ENCODE assay signal across 9 cellular contexts in the genomic region with DNA sequence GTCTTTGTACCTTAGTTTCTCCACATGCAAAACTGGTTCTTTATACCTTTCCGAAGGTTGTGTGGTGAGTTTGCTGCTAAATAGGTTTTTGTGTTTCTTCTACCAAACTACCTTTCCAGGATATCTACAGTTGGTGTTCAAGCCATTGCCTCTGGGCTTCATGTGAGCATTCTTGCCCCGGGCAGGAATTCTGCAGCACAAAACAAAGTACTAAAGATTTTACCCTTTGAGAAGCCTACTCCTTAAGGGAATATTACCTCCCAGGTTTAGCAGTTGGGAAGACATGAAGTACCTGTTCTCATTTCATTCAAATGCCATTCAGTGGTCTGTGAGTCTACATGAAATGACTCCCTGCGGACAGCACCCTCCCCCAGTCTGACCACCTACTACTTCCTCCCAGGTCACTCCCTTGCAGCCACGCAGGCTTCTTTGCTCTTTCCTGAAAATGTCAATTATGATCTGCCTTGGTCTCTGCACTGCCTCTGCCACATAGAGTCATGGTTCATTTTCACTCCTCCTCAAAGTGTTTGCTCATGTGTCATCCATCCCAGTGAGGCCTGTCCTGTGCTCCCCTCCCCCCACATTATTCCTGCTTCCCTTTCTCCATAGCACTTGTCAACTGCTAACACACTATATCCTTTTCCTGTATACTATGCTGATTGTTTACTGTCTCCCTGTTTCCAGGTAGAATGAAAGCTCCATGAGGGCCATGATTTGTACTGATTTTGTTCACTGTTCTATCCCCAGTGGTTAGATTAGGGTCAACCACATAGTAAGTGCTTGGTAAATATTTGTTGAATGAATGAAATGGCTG. TPM values are rescaled to one million over a fixed set of nuclear protein-coding genes. Genes with fewer than 3 reads are reported as not detected.
DNase-seq lines count a peak whose midpoint lies in the region; ATAC-seq and TF ChIP-seq lines count a peak whose summit lies in the region.
"Had no signal": no experiment of that assay in that cellular context is flagged by ENCODE, and none has a peak within 500 bp of the region (broad histone marks: within the 10 kb centered on the region; RNA-seq: fewer than 3 reads in every experiment).

No MANE protein-coding gene starts in this region.

- peaks cover 13% of the 10 kb centered on the region for H3K36me3 Mint-ChIP-seq in activated naive CD8-positive, alpha-beta T cell

- no peaks in the 10 kb centered on the region for H3K27me3 Mint-ChIP-seq in activated naive CD8-positive, alpha-beta T cell

- WGBS in HUES64, result 51% methylated on average over 3 of the region's 4 CpGs

- H3K27ac ChIP-seq in HUES64 (ENCODE audit: low read depth, low read length) (peak overlapping the region; percentile 47; the same call in 1 of the 2 replicates), neutrophil (peak overlapping the region; percentile 61)
- H3K27ac ChIP-seq: pancreas had no signal

- peak; percentile 65 for DNase-seq in EL
- DNase-seq in NOMO-1 treated with DMSO at 0.1 percent for 48 hours (lab: John Stamatoyannopoulos, UW; ENCODE audit: unreplicated experiment), result no peak
- DNase-seq in cerebellar nuclear complex (lab: John Stamatoyannopoulos, UW), result no peak
- DNase-seq: pancreas had no signal

- no peaks in the 10 kb centered on the region for H3K9me3 ChIP-seq in HUES64 (ENCODE audit: insufficient read depth, low read depth, low read length)
- H3K9me3 ChIP-seq in neutrophil, result no peaks in the 10 kb centered on the region
- H3K9me3 ChIP-seq: pancreas had no signal

- H3K4me1 ChIP-seq in HUES64 (ENCODE audit: insufficient read depth, low read length), result peaks cover 20% of the 10 kb centered on the region
- H3K4me1 ChIP-seq in neutrophil (ENCODE audit: control insufficient read depth in 1 of 2, insufficient read depth in 1 of 2, low read depth in 1 of 2, low read length in 1 of 2), result peaks cover 20 to 39% of the 10 kb centered on the region in 2 experiments

- H3K27me3 ChIP-seq in HUES64 (ENCODE audit: insufficient read depth, low read length) (no peaks in the 10 kb centered on the region), neutrophil (no peaks in the 10 kb centered on the region)
- H3K27me3 ChIP-seq: pancreas had no signal

- H3K4me3 Mint-ChIP-seq in activated naive CD8-positive, alpha-beta T cell, result peak overlapping the region; percentile 69

- H3K4me1 Mint-ChIP-seq in activated naive CD8-positive, alpha-beta T cell (ENCODE audit: low read depth), result peaks cover 83% of the 10 kb centered on the region

- no peak for ATAC-seq in GM19463 (IDR thresholded peaks at IDR 0.05; ENCODE audit: unreplicated experiment)
- ATAC-seq: K562, pancreas had no signal

- H3K4me3 ChIP-seq in HUES64 (ENCODE audit: low read length) (no peak overlapping the region), neutrophil (ENCODE audit: low read depth in 1 of 2, low read length in 1 of 2) (no peak overlapping the region)
- H3K4me3 ChIP-seq: K562, pancreas had no signal

- no peaks in the 10 kb centered on the region for H3K36me3 ChIP-seq in HUES64 (ENCODE audit: insufficient read depth, low read length)
- H3K36me3 ChIP-seq in neutrophil, result no peaks in the 10 kb centered on the region
- H3K36me3 ChIP-seq: pancreas had no signal

- no peak overlapping the region for H3K9ac ChIP-seq in HUES64 (ENCODE audit: low read depth, low read length)

- H3K27ac Mint-ChIP-seq in activated naive CD8-positive, alpha-beta T cell, result peak overlapping the region; percentile 85

- H3K9me3 Mint-ChIP-seq in activated naive CD8-positive, alpha-beta T cell (ENCODE audit: low read depth), result no peaks in the 10 kb centered on the region

- no peak for TF ChIP-seq CTCF in neutrophil (IDR thresholded peaks at IDR 0.05)

RNA-seq across cellular contexts. Expression of gene PACS1, which starts 36.9 kb away (rescaled TPM):
- polyA plus RNA-seq in HUES64 (2013, experiment 1 of 2), result 14.7 TPM
- 17.3 TPM for polyA plus RNA-seq in HUES64 (2013, experiment 2 of 2)

RNA-seq across cellular contexts. Expression of gene SF3B2, which starts 54.8 kb away (rescaled TPM):
- 173 TPM for polyA plus RNA-seq in HUES64 (2013, experiment 1 of 2)
- polyA plus RNA-seq in HUES64 (2013, experiment 2 of 2), result 185 TPM

RNA-seq across cellular contexts. Expression of gene GAL3ST3, which starts 58.0 kb away (rescaled TPM):
- polyA plus RNA-seq in HUES64 (2013, experiment 1 of 2), result 14.0 TPM
- 16.0 TPM for polyA plus RNA-seq in HUES64 (2013, experiment 2 of 2)
- polyA plus RNA-seq: K562 had no signal
